Comparison of ENCODE assay signal across 16 cellular contexts in genomic region chr5:96489518-96489917, GRCh38.
A peak's percentile ranks its signal among the peaks of the same experiment; 100 is the strongest.
DNase-seq lines count a peak whose midpoint lies in the region; ATAC-seq and TF ChIP-seq lines count a peak whose summit lies in the region.
"Had no signal": no experiment of that assay in that cellular context is flagged by ENCODE, and none has a peak within 500 bp of the region (broad histone marks: within the 10 kb centered on the region; RNA-seq: fewer than 3 reads in every experiment).

No MANE protein-coding gene starts in this region.

- no peak for TF ChIP-seq CTCF in DND-41 (IDR thresholded peaks at IDR 0.05; ENCODE audit: borderline replicate concordance, extremely low read depth, low read length, poor library complexity, severe bottlenecking)

- H3K36me3 ChIP-seq in DND-41 (ENCODE audit: insufficient read depth, low read length) (no peaks in the 10 kb centered on the region), SK-N-MC (ENCODE audit: insufficient read depth, low read length) (no peaks in the 10 kb centered on the region)
- H3K36me3 ChIP-seq: HAP-1 had no signal

- no peak overlapping the region for H3K9ac ChIP-seq in DND-41 (ENCODE audit: low read depth, low read length)
- no peak overlapping the region for H3K9ac ChIP-seq in SK-N-MC (ENCODE audit: insufficient read length)

- no peaks in the 10 kb centered on the region for H4K20me1 ChIP-seq in DND-41 (ENCODE audit: insufficient read depth, low read length)

- H3K9me3 ChIP-seq in DND-41 (ENCODE audit: insufficient read depth, low read length, severe bottlenecking) (no peaks in the 10 kb centered on the region), SK-N-MC (ENCODE audit: low read depth, low read length) (no peaks in the 10 kb centered on the region)
- H3K9me3 ChIP-seq: HAP-1 had no signal

- DNase-seq in NCI-H510A treated with DMSO at 0.1 percent for 48 hours (lab: John Stamatoyannopoulos, UW), result peak; percentile 2
- no peak for DNase-seq in NCI-H510A (lab: John Stamatoyannopoulos, UW)
- DNase-seq in DND-41, result no peak
- peak; percentile 10 for DNase-seq in SK-N-MC (ENCODE audit: low read depth, low spot score)
- DNase-seq: 8988T; C1 segment of cervical spinal cord; Calu3; CD4-positive, alpha-beta memory T cell; COR-L47; DMS53; DMS79 treated with DMSO at 0.1 percent for 48 hours; GOT3; HFFc6 had no signal

- H3K27me3 ChIP-seq in DND-41 (ENCODE audit: insufficient read depth, low read length, poor library complexity), result peaks cover 5% of the 10 kb centered on the region

- no peaks in the 10 kb centered on the region for H3K79me2 ChIP-seq in DND-41 (ENCODE audit: insufficient read depth, low read length)

- H2AFZ ChIP-seq in DND-41 (ENCODE audit: low read depth, low read length), result no peak overlapping the region

- H3K4me1 ChIP-seq in DND-41 (ENCODE audit: insufficient read depth, low read length), result no peaks in the 10 kb centered on the region
- H3K4me1 ChIP-seq: HAP-1 had no signal

- H3K4me2 ChIP-seq in DND-41 (ENCODE audit: insufficient read depth, low read length), result no peak overlapping the region

- peak; percentile 61; the same call in 1 of the 3 replicates for ATAC-seq in DND-41 (ENCODE audit: insufficient read depth, low read depth)
- no peak for ATAC-seq in HG02678 (IDR thresholded peaks at IDR 0.05; ENCODE audit: unreplicated experiment)
- ATAC-seq in GM21825 (IDR thresholded peaks at IDR 0.05; ENCODE audit: unreplicated experiment), result no peak

- H3K4me3 ChIP-seq in DND-41 (ENCODE audit: low read depth in 1 of 2, low read length in 2 of 2), result no peak overlapping the region
- no peak overlapping the region for H3K4me3 ChIP-seq in SK-N-MC
- H3K4me3 ChIP-seq: HAP-1 had no signal

- no peak overlapping the region for H3K27ac ChIP-seq in DND-41 (ENCODE audit: low read length)
- H3K27ac ChIP-seq in SK-N-MC, result no peak overlapping the region

Comparison
In these comparisons a context has a peak if more than half of its experiments do, and no peak if none do; other contexts are left out.
1. DNase-seq: peak in NCI-H510A treated with DMSO at 0.1 percent for 48 hours (single experiment) and SK-N-MC (single experiment); none in NCI-H510A (single experiment) and DND-41 (single experiment).